21 cellular contexts compared by ENCODE assay signal in genomic region chr18:34637094-34637801, GRCh38.
DNase-seq lines count a peak whose midpoint lies in the region; TF ChIP-seq lines count a peak whose summit lies in the region.
"Had no signal": no experiment of that assay in that cellular context is flagged by ENCODE, and none has a peak within 500 bp of the region (broad histone marks: within the 10 kb centered on the region; RNA-seq: fewer than 3 reads in every experiment).

No MANE protein-coding gene starts in this region.

- no peaks in the 10 kb centered on the region for H3K36me3 Mint-ChIP-seq in endodermal cell (ENCODE audit: low read depth)
- H3K36me3 Mint-ChIP-seq in activated naive CD4-positive, alpha-beta T cell treated with anti-CD3 and anti-CD28 coated beads, Interleukin-2, amount 10 ng/mL, durations not matched to agents 7 days and 5 days = no peaks in the 10 kb centered on the region
- H3K36me3 Mint-ChIP-seq: CD14-positive monocyte had no signal

- H3K4me3 ChIP-seq in endodermal cell (ENCODE audit: low read length) (peak overlapping the region; percentile 30), sigmoid colon (no peak overlapping the region)
- H3K4me3 ChIP-seq: HAP-1 had no signal

- CTCF ChIA-PET in activated naive CD4-positive, alpha-beta T cell treated with anti-CD3 and anti-CD28 coated beads, Interleukin-2, amount 10 ng/mL, durations not matched to agents 7 days and 5 days (lab: Charles Lee) = interaction anchor here (1.4 kb wide), 1 partner anchor 24 kb away, joined by 4 read pairs; no protein-coding TSS in a partner anchor

- H3K9ac ChIP-seq in endodermal cell (ENCODE audit: extremely low read depth, low read length, poor library complexity, severe bottlenecking) = no peak overlapping the region
- H3K9ac ChIP-seq: KMS-11, SK-N-SH had no signal

- H3K4me3 Mint-ChIP-seq in endodermal cell = no peak overlapping the region
- H3K4me3 Mint-ChIP-seq in activated naive CD4-positive, alpha-beta T cell treated with anti-CD3 and anti-CD28 coated beads, Interleukin-2, amount 10 ng/mL, durations not matched to agents 7 days and 5 days = no peak overlapping the region
- H3K4me3 Mint-ChIP-seq: B cell, CD14-positive monocyte had no signal

- H3K27ac ChIP-seq in endodermal cell (ENCODE audit: low read depth, low read length) (no peak overlapping the region), sigmoid colon (no peak overlapping the region)
- H3K27ac ChIP-seq: KMS-11 had no signal

- WGBS in endodermal cell (ENCODE audit: insufficient coverage in 1 of 2, insufficient read length in 1 of 2), 2 experiments = 58 to 60% methylated on average over 1 to 3 of the region's 3 CpGs
- 79 to 80% methylated on average over 3 of the region's 3 CpGs for WGBS in sigmoid colon, 2 donors

- H3K9me3 ChIP-seq in endodermal cell (ENCODE audit: control insufficient read depth, low read length) (no peaks in the 10 kb centered on the region), sigmoid colon (no peaks in the 10 kb centered on the region)
- H3K9me3 ChIP-seq: HAP-1, SK-N-SH had no signal

- H3K9me3 Mint-ChIP-seq in endodermal cell = no peaks in the 10 kb centered on the region
- no peaks in the 10 kb centered on the region for H3K9me3 Mint-ChIP-seq in activated naive CD4-positive, alpha-beta T cell treated with anti-CD3 and anti-CD28 coated beads, Interleukin-2, amount 10 ng/mL, durations not matched to agents 7 days and 5 days
- H3K9me3 Mint-ChIP-seq: CD14-positive monocyte had no signal

- TF ChIP-seq EP300 in sigmoid colon (IDR thresholded peaks at IDR 0.05) = no peak

- DNase-seq in NCI-H2171 treated with DMSO at 0.1 percent for 48 hours (lab: John Stamatoyannopoulos, UW) (peak; percentile 22), NCI-H2171 (lab: John Stamatoyannopoulos, UW) (no peak), NCI-H146 treated with DMSO at 0.1 percent for 48 hours (lab: John Stamatoyannopoulos, UW; ENCODE audit: unreplicated experiment) (peak; percentile 87), endodermal cell (no peak), sigmoid colon (no peak)
- no peak for DNase-seq in activated T-cell treated with anti-CD3 and anti-CD28 coated beads, Interleukin-2, amount 50 U/mL, for 1 hour
- DNase-seq in activated naive CD4-positive, alpha-beta T cell treated with anti-CD3 and anti-CD28 coated beads, Interleukin-2, amount 10 ng/mL, durations not matched to agents 7 days and 5 days = no peak
- DNase-seq: EL, GF-D8, IMR-90, NCI-H1436, NCI-H2029 treated with DMSO at 0.1 percent for 48 hours, NCI-H446 treated with DMSO at 0.1 percent for 48 hours, NCI-H526 treated with DMSO at 0.1 percent for 48 hours, SIG-M5, SK-N-SH, T-helper 2 cell had no signal

- TF ChIP-seq CTCF in endodermal cell (conservative IDR thresholded peaks at IDR 0.05) (no peak), sigmoid colon (IDR thresholded peaks at IDR 0.05) (no peak)

- TF ChIP-seq POLR2A in sigmoid colon (IDR thresholded peaks at IDR 0.05) = no peak

- H3K4me1 Mint-ChIP-seq in endodermal cell = peaks cover 37% of the 10 kb centered on the region
- no peaks in the 10 kb centered on the region for H3K4me1 Mint-ChIP-seq in activated naive CD4-positive, alpha-beta T cell treated with anti-CD3 and anti-CD28 coated beads, Interleukin-2, amount 10 ng/mL, durations not matched to agents 7 days and 5 days
- H3K4me1 Mint-ChIP-seq: B cell, CD14-positive monocyte had no signal

- H3K36me3 ChIP-seq in endodermal cell (ENCODE audit: control insufficient read depth, insufficient read depth, low read length) = no peaks in the 10 kb centered on the region
- no peaks in the 10 kb centered on the region for H3K36me3 ChIP-seq in sigmoid colon
- H3K36me3 ChIP-seq: HAP-1 had no signal

- H3K27ac Mint-ChIP-seq in endodermal cell = peak overlapping the region; percentile 50
- H3K27ac Mint-ChIP-seq in activated naive CD4-positive, alpha-beta T cell treated with anti-CD3 and anti-CD28 coated beads, Interleukin-2, amount 10 ng/mL, durations not matched to agents 7 days and 5 days = no peak overlapping the region
- H3K27ac Mint-ChIP-seq: B cell, CD14-positive monocyte had no signal

- H3K27me3 Mint-ChIP-seq in endodermal cell (ENCODE audit: insufficient read depth) = no peaks in the 10 kb centered on the region
- no peaks in the 10 kb centered on the region for H3K27me3 Mint-ChIP-seq in activated naive CD4-positive, alpha-beta T cell treated with anti-CD3 and anti-CD28 coated beads, Interleukin-2, amount 10 ng/mL, durations not matched to agents 7 days and 5 days
- H3K27me3 Mint-ChIP-seq: B cell had no signal

- intact Hi-C loops in sigmoid colon (cut with DNase I) = no loop called here

- H3K4me1 ChIP-seq in endodermal cell (ENCODE audit: control insufficient read depth, insufficient read depth, low read length) (peaks cover 21% of the 10 kb centered on the region), sigmoid colon (peaks cover 0 to 10% (median 1%) of the 10 kb centered on the region in 4 donors)
- H3K4me1 ChIP-seq: HAP-1 had no signal

- H3K27me3 ChIP-seq in endodermal cell (ENCODE audit: control insufficient read depth, insufficient read depth, low read length, poor library complexity, severe bottlenecking) (no peaks in the 10 kb centered on the region), sigmoid colon (no peaks in the 10 kb centered on the region)

Comparison
In these comparisons a context has a peak if more than half of its experiments do, and no peak if none do; other contexts are left out.
1. DNase-seq: peak in NCI-H2171 treated with DMSO at 0.1 percent for 48 hours (single experiment) and NCI-H146 treated with DMSO at 0.1 percent for 48 hours (single experiment); none in NCI-H2171 (single experiment), endodermal cell (single experiment), sigmoid colon (single experiment), activated T-cell treated with anti-CD3 and anti-CD28 coated beads, Interleukin-2, amount 50 U/mL, for 1 hour (single experiment) and activated naive CD4-positive, alpha-beta T cell treated with anti-CD3 and anti-CD28 coated beads, Interleukin-2, amount 10 ng/mL, durations not matched to agents 7 days and 5 days (single experiment).